In genomic region chr3:120450914-120451669, GRCh38 we compare ENCODE assay signal across 8 cellular contexts. TPM values are rescaled to one million over a fixed set of nuclear protein-coding genes. Genes with fewer than 3 reads are reported as not detected.
DNase-seq lines count a peak whose midpoint lies in the region; ATAC-seq and TF ChIP-seq lines count a peak whose summit lies in the region.

TSS of gene FSTL1 (minus strand) at chr3:120450992. CDS start at chr3:120450746, 246 bp downstream.

- H3K36me3 ChIP-seq in hepatocyte (replicated peaks; ENCODE audit: insufficient read depth, low read depth), result no peaks in the 10 kb centered on the region

- H3K9me2 ChIP-seq in hepatocyte (replicated peaks; ENCODE audit: insufficient read depth), result no peaks in the 10 kb centered on the region

- H3K4me1 ChIP-seq in hepatocyte (ENCODE audit: insufficient read depth), result peaks cover 16% of the 10 kb centered on the region

- peak within 1 kb of the TSS; percentile 97 for H3K4me3 ChIP-seq in hepatocyte

- H3K27ac ChIP-seq in hepatocyte, result peak within 1 kb of the TSS; percentile 92

- no peaks in the 10 kb centered on the region for H3K9me3 ChIP-seq in hepatocyte (ENCODE audit: low read depth)

- POLR2A ChIA-PET in GM10248 (lab: Yijun Ruan, JAX), result no interaction called here

- peak; percentile 86 for DNase-seq in AG08396 (ENCODE audit: low spot score)
- DNase-seq in astrocyte of the hippocampus (ENCODE audit: low read depth, low spot score), result peak; percentile 92
- peak; percentile 80 for DNase-seq in hepatocyte (ENCODE audit: low spot score)
- DNase-seq in putamen (ENCODE audit: low spot score), result peak; percentile 32
- DNase-seq in NCI-H1092 treated with DMSO at 0.1 percent for 48 hours (lab: John Stamatoyannopoulos, UW), result no peak
- DNase-seq in GM10248 (ENCODE audit: extremely low spot score), result no peak
- no peak for DNase-seq in NCI-H2196 treated with DMSO at 0.1 percent for 48 hours (lab: John Stamatoyannopoulos, UW; ENCODE audit: unreplicated experiment)

- CTCF ChIA-PET in GM10248 (lab: Yijun Ruan, JAX), result no interaction called here

- H2AFZ ChIP-seq in hepatocyte, result peak within 1 kb of the TSS; percentile 83

- peaks cover 35% of the 10 kb centered on the region for H3K79me2 ChIP-seq in hepatocyte

- peaks cover 12% of the 10 kb centered on the region for H4K20me1 ChIP-seq in hepatocyte (ENCODE audit: insufficient read depth, poor library complexity, severe bottlenecking)

- 2% methylated on average over 33 of the region's 67 CpGs for WGBS in hepatocyte (ENCODE audit: low lambda C conversion rate, missing lambda C conversion rate)

- TF ChIP-seq CTCF in hepatocyte (IDR thresholded peaks at IDR 0.05; ENCODE audit: poor library complexity) (no peak), GM10248 (IDR thresholded peaks at IDR 0.05; ENCODE audit: control extremely low read depth, extremely low read depth, low read depth, missing control alignments) (no peak)

- H3K27me3 ChIP-seq in hepatocyte, result no peaks in the 10 kb centered on the region

- peak within 1 kb of the TSS; percentile 92 for H3K4me2 ChIP-seq in hepatocyte

- ATAC-seq in HG03432 (IDR thresholded peaks at IDR 0.05; ENCODE audit: unreplicated experiment), result peak; percentile 13

RNA-seq across cellular contexts. Expression of gene FSTL1, which starts in this region (rescaled TPM):
- total RNA-seq in hepatocyte, result 344 and 390 TPM in 2 replicates
- 183 and 195 TPM in 2 replicates for polyA plus RNA-seq in hepatocyte

Comparison
In these comparisons a context has a peak if more than half of its experiments do, and no peak if none do; other contexts are left out.
1. DNase-seq: peak in AG08396 (single experiment), astrocyte of the hippocampus (single experiment), hepatocyte (single experiment) and putamen (single experiment); none in NCI-H1092 treated with DMSO at 0.1 percent for 48 hours (single experiment), GM10248 (single experiment) and NCI-H2196 treated with DMSO at 0.1 percent for 48 hours (single experiment).